In genomic region chr1:94773296-94773809, GRCh38 we compare ENCODE assay signal across 1 cellular context.
TF ChIP-seq lines count a peak whose summit lies in the region.

No MANE protein-coding gene starts in this region.

TF ChIP-seq in HepG2, 621 proteins besides CTCF, POLR2A, EP300 and RAD21 (continued from another document):
- no peak for TF ChIP-seq SNAPC4 (CRISPR knock-in tag; IDR thresholded peaks at IDR 0.05)
- no peak for TF ChIP-seq KAT8 (CRISPR knock-in tag; IDR thresholded peaks at IDR 0.05)
- no peak for TF ChIP-seq PLRG1 (conservative IDR thresholded peaks at IDR 0.05)
- TF ChIP-seq RBFOX2 (IDR thresholded peaks at IDR 0.05; ENCODE audit: low read depth, low read length): no peak
- no peak for TF ChIP-seq ZNF143 (CRISPR knock-in tag; IDR thresholded peaks at IDR 0.05)
- TF ChIP-seq ZNF674 (CRISPR knock-in tag; IDR thresholded peaks at IDR 0.05; ENCODE audit: low read depth): no peak
